Comparison of ENCODE assay signal across 22 cellular contexts in the genomic region with DNA sequence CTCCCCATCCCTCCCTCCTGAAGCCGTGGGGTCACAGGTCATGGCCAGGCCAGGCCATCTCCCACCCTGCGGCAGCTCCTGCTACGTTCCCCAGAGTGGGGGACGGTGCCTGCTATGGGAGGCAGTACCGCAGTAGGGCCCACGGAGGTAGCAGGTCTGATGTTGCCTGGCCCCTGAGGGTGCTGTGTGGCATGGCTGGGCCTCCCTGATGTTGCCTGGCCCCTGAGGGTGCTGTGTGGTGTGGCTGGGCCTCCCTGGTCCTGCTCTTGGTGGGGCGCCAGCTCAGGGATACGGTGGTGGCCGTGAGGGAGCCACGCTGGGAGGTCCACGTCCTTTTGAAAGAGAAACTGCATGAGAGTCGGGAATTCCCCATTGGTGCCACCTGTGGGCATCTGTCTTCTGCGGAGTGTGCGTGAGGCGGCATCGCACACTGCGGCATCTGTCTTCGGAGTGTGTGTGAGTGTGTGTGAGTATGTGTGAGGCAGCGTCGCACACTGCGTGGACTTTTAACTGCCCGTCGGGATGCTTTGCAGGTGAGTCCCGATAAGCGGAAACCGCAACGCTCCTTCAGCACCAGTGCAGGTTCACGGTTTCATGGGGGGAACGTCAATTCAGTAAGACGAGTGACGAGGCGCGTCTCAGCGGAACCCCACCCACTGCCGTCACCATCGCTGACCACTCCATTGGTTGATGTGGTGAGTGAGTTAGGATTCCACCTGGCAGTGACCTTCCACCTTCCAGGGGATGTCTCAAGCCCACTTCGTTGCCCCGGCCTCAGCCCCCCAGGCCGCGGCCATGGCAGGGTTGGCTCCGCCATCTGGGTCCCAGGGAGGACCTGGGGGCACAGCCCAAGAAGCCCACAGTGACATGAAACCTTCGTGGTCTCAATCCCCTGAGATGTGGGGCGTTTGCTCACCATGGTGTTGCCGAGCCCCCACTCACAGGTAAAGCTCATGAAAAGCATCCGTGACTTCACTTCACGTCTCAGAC. TPM values are rescaled to one million over a fixed set of nuclear protein-coding genes. Genes with fewer than 3 reads are reported as not detected.
DNase-seq lines count a peak whose midpoint lies in the region; ATAC-seq and TF ChIP-seq lines count a peak whose summit lies in the region.
"Had no signal": no experiment of that assay in that cellular context is flagged by ENCODE, and none has a peak within 500 bp of the region (broad histone marks: within the 10 kb centered on the region; RNA-seq: fewer than 3 reads in every experiment).

No MANE protein-coding gene starts in this region.

- H3K27ac ChIP-seq in heart right ventricle = no peak overlapping the region
- H3K27ac ChIP-seq in ovary = no peak overlapping the region
- H3K27ac ChIP-seq in urinary bladder (ENCODE audit: low read depth) = no peak overlapping the region
- H3K27ac ChIP-seq: C4-2B, colonic mucosa, pancreas, PC-9 had no signal

- H3K36me3 ChIP-seq in heart right ventricle = no peaks in the 10 kb centered on the region
- no peaks in the 10 kb centered on the region for H3K36me3 ChIP-seq in ovary
- H3K36me3 ChIP-seq in urinary bladder (ENCODE audit: insufficient read depth) = no peaks in the 10 kb centered on the region
- H3K36me3 ChIP-seq: colonic mucosa, pancreas had no signal

- DNase-seq in Right ventricle myocardium superior = peak; percentile 20
- no peak for DNase-seq in left ventricle myocardium superior
- DNase-seq in heart right ventricle = peak in 1 of 2 donors; percentile 3
- peak in 1 of 5 donors; percentile 14 for DNase-seq in ovary
- DNase-seq in T-helper 17 cell = no peak
- DNase-seq in dedifferentiated amniotic fluid mesenchymal stem cell (ENCODE audit: extremely low spot score) = no peak
- DNase-seq in globus pallidus (ENCODE audit: low spot score) = no peak
- DNase-seq: activated CD4-positive, alpha-beta T cell treated with anti-CD3 and anti-CD28 coated beads, Interleukin-2, amount 50 U/mL, for 1 hour; activated naive CD4-positive, alpha-beta T cell treated with Interleukin-2 at 50 U/mL for 16 hours; activated T-cell treated with anti-CD3 and anti-CD28 coated beads for 4 hours; colonic mucosa; H7; Karpas-422; left colon; NCI-H1105; NCI-H69; PC-9; SK-N-SH had no signal

- WGBS in heart right ventricle, 2 donors = 91% methylated on average over 46 of the region's 46 CpGs
- WGBS in ovary, 3 donors = 84 to 88% (median 85%) methylated on average over 45 to 46 of the region's 46 CpGs
- 91% methylated on average over 46 of the region's 46 CpGs for WGBS in urinary bladder

- H3K4me1 ChIP-seq in heart right ventricle (peaks cover 0 to 5% (median 0%) of the 10 kb centered on the region in 9 donors), ovary (ENCODE audit: insufficient read depth) (peaks cover 4% of the 10 kb centered on the region), urinary bladder (ENCODE audit: insufficient read depth) (no peaks in the 10 kb centered on the region)
- H3K4me1 ChIP-seq: colonic mucosa, pancreas had no signal

- no peak for TF ChIP-seq CTCF in heart right ventricle (IDR thresholded peaks at IDR 0.05)
- TF ChIP-seq CTCF in ovary (IDR thresholded peaks at IDR 0.05) = no peak

- H3K4me3 ChIP-seq in heart right ventricle (peak overlapping the region in 9 of 10 donors; percentile 18 to 55 (median 43)), ovary (peak overlapping the region; percentile 18), urinary bladder (ENCODE audit: low read depth, low read length) (peak overlapping the region; percentile 6)
- H3K4me3 ChIP-seq: colonic mucosa, PC-9 had no signal

- no peaks in the 10 kb centered on the region for H3K36me3 Mint-ChIP-seq in T-helper 17 cell (ENCODE audit: low read depth)
- H3K36me3 Mint-ChIP-seq: stimulated activated memory B cell treated with anti-CD40 and anti-IgM and Interleukin-4, amounts not matched to agents 10 μg/mL and 1 μg/mL and 100 μg/mL, for 72 hours had no signal

- no peaks in the 10 kb centered on the region for H3K4me1 Mint-ChIP-seq in T-helper 17 cell
- H3K4me1 Mint-ChIP-seq: stimulated activated memory B cell treated with anti-CD40 and anti-IgM and Interleukin-4, amounts not matched to agents 10 μg/mL and 1 μg/mL and 100 μg/mL, for 72 hours had no signal

- TF ChIP-seq EP300 in ovary (IDR thresholded peaks at IDR 0.05) = no peak

- H3K9me3 ChIP-seq in heart right ventricle (no peaks in the 10 kb centered on the region), ovary (no peaks in the 10 kb centered on the region), T-helper 17 cell (ENCODE audit: control insufficient read depth, low read length, poor library complexity, severe bottlenecking) (no peaks in the 10 kb centered on the region)
- H3K9me3 ChIP-seq: colonic mucosa, pancreas, SK-N-SH had no signal

- no peak overlapping the region for H3K27ac Mint-ChIP-seq in T-helper 17 cell
- H3K27ac Mint-ChIP-seq: stimulated activated memory B cell treated with anti-CD40 and anti-IgM and Interleukin-4, amounts not matched to agents 10 μg/mL and 1 μg/mL and 100 μg/mL, for 72 hours had no signal

- TF ChIP-seq POLR2A in ovary (IDR thresholded peaks at IDR 0.05) = no peak

- no peak overlapping the region for H3K4me3 Mint-ChIP-seq in T-helper 17 cell
- H3K4me3 Mint-ChIP-seq: stimulated activated memory B cell treated with anti-CD40 and anti-IgM and Interleukin-4, amounts not matched to agents 10 μg/mL and 1 μg/mL and 100 μg/mL, for 72 hours had no signal

- H3K27me3 ChIP-seq in heart right ventricle = peaks cover 0 to 61% (median 19%) of the 10 kb centered on the region in 7 donors
- no peaks in the 10 kb centered on the region for H3K27me3 ChIP-seq in ovary
- H3K27me3 ChIP-seq: colonic mucosa, pancreas had no signal

- peaks cover 4% of the 10 kb centered on the region for H3K27me3 Mint-ChIP-seq in T-helper 17 cell

- ATAC-seq in Right ventricle myocardium superior (ENCODE audit: poor library complexity) = no peak
- no peak for ATAC-seq in left ventricle myocardium superior
- no peak for ATAC-seq in heart right ventricle
- no peak for ATAC-seq in T-helper 17 cell
- ATAC-seq: left colon, pancreas had no signal

- intact Hi-C loops in Right ventricle myocardium superior (cut with DNase I) (no loop called here), left ventricle myocardium superior (cut with micrococcal nuclease) (no loop called here), heart right ventricle (cut with DNase I) (no loop called here), ovary (cut with DNase I) (no loop called here)

RNA-seq across cellular contexts. Expression of a gene that starts 51.2 kb away (rescaled TPM):
- total RNA-seq in Right ventricle myocardium superior (1.9 TPM), left ventricle myocardium superior (1.5 TPM), heart right ventricle (1 to 10 TPM in 7 of 10 donors, under 1 TPM in 3; 0.61 to 1.9 (median 1.2) TPM), ovary (10 to 100 TPM in 1 of 7 donors, 1 to 10 TPM in 4, under 1 TPM in 1, not detected in 1; 0.56 to 22.4 (median 1.9) TPM), urinary bladder (0.53 TPM), T-helper 17 cell (not detected)
- polyA plus RNA-seq in heart right ventricle (under 1 TPM; 0.36 to 0.88 TPM), ovary (under 1 TPM; 0.50 to 0.68 TPM), urinary bladder (not detected)
- total RNA-seq: PC-9 had no signal
